13 cellular contexts compared by ENCODE assay signal in the genomic region with DNA sequence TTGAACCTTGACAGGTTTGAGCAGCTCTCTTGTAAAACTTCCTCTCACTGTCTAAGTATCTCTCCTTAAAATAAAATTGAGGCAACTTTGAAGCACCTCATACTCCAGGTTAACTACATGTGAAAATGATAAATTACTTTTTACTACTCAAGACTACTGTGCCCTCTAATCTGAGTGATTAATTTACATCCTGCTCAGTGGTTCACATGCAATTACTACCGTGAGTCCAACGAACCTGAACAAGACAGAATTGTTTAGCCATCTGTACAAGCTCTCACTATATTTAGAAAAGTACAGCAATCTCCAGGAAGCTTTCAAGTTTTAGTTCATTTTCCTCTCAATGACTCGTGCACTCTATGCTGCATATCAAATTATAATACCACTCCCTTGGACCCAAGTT. TPM values are rescaled to one million over a fixed set of nuclear protein-coding genes. Genes with fewer than 3 reads are reported as not detected.
DNase-seq lines count a peak whose midpoint lies in the region; ATAC-seq and TF ChIP-seq lines count a peak whose summit lies in the region.
"Had no signal": no experiment of that assay in that cellular context is flagged by ENCODE, and none has a peak within 500 bp of the region (broad histone marks: within the 10 kb centered on the region; RNA-seq: fewer than 3 reads in every experiment).

No MANE protein-coding gene starts in this region.

- H3K27ac Mint-ChIP-seq in Calu3 (ENCODE audit: unreplicated experiment): peak overlapping the region; percentile 48
- H3K27ac Mint-ChIP-seq in activated CD4-positive, alpha-beta T cell treated with anti-CD3 and anti-CD28 coated beads, Interleukin-2, amount 10 ng/mL, durations not matched to agents 24 days and 14 days: no peak overlapping the region
- no peak overlapping the region for H3K27ac Mint-ChIP-seq in CD4-positive, alpha-beta memory T cell
- H3K27ac Mint-ChIP-seq: immature natural killer cell had no signal

- POLR2A ChIA-PET in CD4-positive, alpha-beta memory T cell (lab: Charles Lee; ENCODE audit: partially characterized antibody): no interaction called here

- no TSS peak for BruUV-seq in Calu3 (replicated peaks; lab: Mats Ljungman, UMichigan)

- intact Hi-C loops in Calu3 (cut with micrococcal nuclease; ENCODE audit: unreplicated experiment): no loop called here
- intact Hi-C loops in activated CD4-positive, alpha-beta T cell treated with anti-CD3 and anti-CD28 coated beads, Interleukin-2, amount 10 ng/mL, durations not matched to agents 24 days and 14 days (cut with micrococcal nuclease): no loop called here
- intact Hi-C loops in CD4-positive, alpha-beta memory T cell (cut with micrococcal nuclease): no loop called here

- H3K9me3 Mint-ChIP-seq in Calu3 (ENCODE audit: low read depth, unreplicated experiment): peaks cover 4% of the 10 kb centered on the region
- H3K9me3 Mint-ChIP-seq in activated CD4-positive, alpha-beta T cell treated with anti-CD3 and anti-CD28 coated beads, Interleukin-2, amount 10 ng/mL, durations not matched to agents 24 days and 14 days: no peaks in the 10 kb centered on the region
- H3K9me3 Mint-ChIP-seq in CD4-positive, alpha-beta memory T cell: peaks cover 0 to 10% (median 3%) of the 10 kb centered on the region in 8 donors
- H3K9me3 Mint-ChIP-seq: immature natural killer cell had no signal

- peak overlapping the region; percentile 43 for H3K4me3 Mint-ChIP-seq in Calu3 (ENCODE audit: low read depth, unreplicated experiment)
- no peak overlapping the region for H3K4me3 Mint-ChIP-seq in activated CD4-positive, alpha-beta T cell treated with anti-CD3 and anti-CD28 coated beads, Interleukin-2, amount 10 ng/mL, durations not matched to agents 24 days and 14 days
- H3K4me3 Mint-ChIP-seq in CD4-positive, alpha-beta memory T cell: no peak overlapping the region
- H3K4me3 Mint-ChIP-seq: immature natural killer cell had no signal

- H3K36me3 ChIP-seq in CD4-positive, alpha-beta memory T cell (ENCODE audit: insufficient read depth, low read length): no peaks in the 10 kb centered on the region

- CTCF ChIA-PET in Calu3 (lab: Charles Lee): interaction anchor here (0.7 to 1.2 kb wide), 3 partner anchors 10 to 115 kb away, joined by 3 to 5 read pairs (median 4); no protein-coding TSS in a partner anchor
- CTCF ChIA-PET in CD4-positive, alpha-beta memory T cell (lab: Charles Lee; ENCODE audit: partially characterized antibody): no interaction called here

- no peak for DNase-seq in Calu3
- peak; percentile 65 for DNase-seq in NCI-H446 treated with DMSO at 0.1 percent for 48 hours (lab: John Stamatoyannopoulos, UW)
- DNase-seq in activated CD4-positive, alpha-beta T cell treated with anti-CD3 and anti-CD28 coated beads, Interleukin-2, amount 10 ng/mL, durations not matched to agents 24 days and 14 days: no peak
- no peak for DNase-seq in CD4-positive, alpha-beta memory T cell
- DNase-seq in COR-L47 (lab: John Stamatoyannopoulos, UW): no peak
- DNase-seq: activated T-cell treated with anti-CD3 and anti-CD28 coated beads, Interleukin-2, amount 50 U/mL, for 1 hour; GF-D8; immature natural killer cell; NCI-H187 treated with DMSO at 0.1 percent for 48 hours had no signal

- no peak overlapping the region for H3K27ac ChIP-seq in CD4-positive, alpha-beta memory T cell (ENCODE audit: low read depth, low read length)

- H3K4me1 Mint-ChIP-seq in Calu3 (ENCODE audit: low read depth, unreplicated experiment): peaks cover 43% of the 10 kb centered on the region
- H3K4me1 Mint-ChIP-seq in activated CD4-positive, alpha-beta T cell treated with anti-CD3 and anti-CD28 coated beads, Interleukin-2, amount 10 ng/mL, durations not matched to agents 24 days and 14 days: no peaks in the 10 kb centered on the region
- no peaks in the 10 kb centered on the region for H3K4me1 Mint-ChIP-seq in CD4-positive, alpha-beta memory T cell
- H3K4me1 Mint-ChIP-seq: immature natural killer cell had no signal

- H3K9me3 ChIP-seq in CD4-positive, alpha-beta memory T cell (ENCODE audit: control insufficient read depth in 1 of 2, low read length in 2 of 2): no peaks in the 10 kb centered on the region

- no peaks in the 10 kb centered on the region for H3K4me1 ChIP-seq in CD4-positive, alpha-beta memory T cell (ENCODE audit: insufficient read depth, low read length)

- no peaks in the 10 kb centered on the region for H3K27me3 ChIP-seq in CD4-positive, alpha-beta memory T cell (ENCODE audit: insufficient read depth, low read length)

- ATAC-seq in GM19328 (IDR thresholded peaks at IDR 0.05; ENCODE audit: unreplicated experiment) (peak; percentile 61), HG03064 (IDR thresholded peaks at IDR 0.05; ENCODE audit: low read depth, unreplicated experiment) (peak; percentile 81), GM21528 (IDR thresholded peaks at IDR 0.05; ENCODE audit: low FRiP score, unreplicated experiment) (no peak)

- H3K27me3 Mint-ChIP-seq in Calu3 (ENCODE audit: unreplicated experiment): no peaks in the 10 kb centered on the region
- no peaks in the 10 kb centered on the region for H3K27me3 Mint-ChIP-seq in activated CD4-positive, alpha-beta T cell treated with anti-CD3 and anti-CD28 coated beads, Interleukin-2, amount 10 ng/mL, durations not matched to agents 24 days and 14 days
- no peaks in the 10 kb centered on the region for H3K27me3 Mint-ChIP-seq in CD4-positive, alpha-beta memory T cell

- no peak for TF ChIP-seq CTCF in Calu3 (IDR thresholded peaks at IDR 0.05; ENCODE audit: unreplicated experiment)

- no peak overlapping the region for H3K4me3 ChIP-seq in CD4-positive, alpha-beta memory T cell (ENCODE audit: low read length in 2 of 2)
- H3K4me3 ChIP-seq: smooth muscle cell had no signal

- no peaks in the 10 kb centered on the region for H3K36me3 Mint-ChIP-seq in Calu3 (ENCODE audit: insufficient read depth, unreplicated experiment)
- no peaks in the 10 kb centered on the region for H3K36me3 Mint-ChIP-seq in activated CD4-positive, alpha-beta T cell treated with anti-CD3 and anti-CD28 coated beads, Interleukin-2, amount 10 ng/mL, durations not matched to agents 24 days and 14 days (ENCODE audit: low read depth)
- no peaks in the 10 kb centered on the region for H3K36me3 Mint-ChIP-seq in CD4-positive, alpha-beta memory T cell
- H3K36me3 Mint-ChIP-seq: immature natural killer cell had no signal

RNA-seq across cellular contexts. Expression of a gene that starts 21.2 kb away (rescaled TPM):
- total RNA-seq in Calu3 (2022): 25.1 and 34.0 TPM in 2 replicates
- not detected in 2 replicates for total RNA-seq in activated CD4-positive, alpha-beta T cell treated with anti-CD3 and anti-CD28 coated beads, Interleukin-2, amount 10 ng/mL, durations not matched to agents 24 days and 14 days
- total RNA-seq in CD4-positive, alpha-beta memory T cell: not detected
- not detected for polyA plus RNA-seq in CD4-positive, alpha-beta memory T cell

Comparison
In these comparisons a context has a peak if more than half of its experiments do, and no peak if none do; other contexts are left out.
1. RNA of a gene that starts 21.2 kb away (total RNA-seq): 25.1 to 34.0 TPM in Calu3; not detected in activated CD4-positive, alpha-beta T cell treated with anti-CD3 and anti-CD28 coated beads, Interleukin-2, amount 10 ng/mL, durations not matched to agents 24 days and 14 days and not detected in CD4-positive, alpha-beta memory T cell; every median in the first group is over 10 times any median in the second.